9 cellular contexts compared by ENCODE assay signal in the genomic region with DNA sequence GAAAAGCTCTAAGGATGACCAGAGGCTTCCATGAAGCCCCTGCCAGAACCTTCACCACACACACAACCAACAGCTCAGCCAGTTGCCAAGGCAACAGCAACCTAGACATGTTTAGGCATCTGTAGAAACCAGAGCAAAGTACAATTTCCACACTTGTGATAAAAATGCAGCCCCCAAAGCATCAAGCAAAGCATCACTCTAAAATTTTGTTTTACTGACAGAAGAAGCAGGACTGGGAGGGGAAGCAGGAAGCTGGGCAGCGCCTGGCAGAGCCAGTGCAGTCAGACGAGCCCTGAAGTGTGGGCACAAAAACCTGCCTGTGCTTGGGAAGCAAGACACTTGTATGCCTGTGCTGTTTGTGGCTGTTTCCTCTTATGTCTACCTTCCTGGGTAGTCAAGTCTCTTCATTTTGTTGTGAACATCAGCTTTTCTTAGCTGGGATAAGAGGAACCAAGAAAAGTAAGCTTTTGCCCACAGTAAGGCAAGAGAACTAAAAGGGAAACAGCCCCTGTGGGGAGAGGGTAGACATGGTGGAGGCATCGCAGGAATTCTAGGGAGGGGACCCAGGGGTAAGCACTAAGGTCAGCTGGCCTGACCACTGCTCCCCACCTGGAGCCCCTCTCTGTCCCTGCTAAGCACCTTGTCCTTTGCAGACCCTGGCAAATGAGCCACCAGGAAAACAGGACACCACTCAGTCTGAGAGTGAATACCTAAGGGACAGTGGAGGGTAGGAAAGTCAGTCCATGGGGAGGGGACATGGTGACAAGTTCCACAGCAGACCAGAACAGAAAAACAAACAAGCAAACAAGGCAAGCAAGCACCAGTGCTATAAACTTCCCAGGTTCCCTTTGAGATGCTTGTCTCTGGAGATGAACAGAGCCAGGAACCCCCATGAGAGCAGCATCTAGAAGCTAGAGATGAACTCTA. TPM values are rescaled to one million over a fixed set of nuclear protein-coding genes. Genes with fewer than 3 reads are reported as not detected.
DNase-seq lines count a peak whose midpoint lies in the region; ATAC-seq and TF ChIP-seq lines count a peak whose summit lies in the region.
"Had no signal": no experiment of that assay in that cellular context is flagged by ENCODE, and none has a peak within 500 bp of the region (broad histone marks: within the 10 kb centered on the region; RNA-seq: fewer than 3 reads in every experiment).

No MANE protein-coding gene starts in this region.

- H2BK5ac ChIP-seq in IMR-90 (ENCODE audit: low read depth, low read length, poor library complexity, severe bottlenecking), result peak overlapping the region; percentile 90

- peak overlapping the region; percentile 4 for H2AFZ ChIP-seq in IMR-90 (replicated peaks; ENCODE audit: low read length, poor library complexity)

- CTCF ChIA-PET in IMR-90 (lab: Yijun Ruan, JAX), result no interaction called here
- CTCF ChIA-PET in activated CD8-positive, alpha-beta T cell treated with anti-CD3 and anti-CD28 coated beads, Interleukin-2, amount 10 ng/mL, durations not matched to agents 7 days and 5 days (lab: Charles Lee), result interaction anchor here (0.6 to 2.4 kb wide), 4 partner anchors 11 to 107 kb away, joined by 3 to 5 read pairs (median 4); no protein-coding TSS in a partner anchor

- no peak for TF ChIP-seq POLR2A in IMR-90 (IDR thresholded peaks at IDR 0.05; ENCODE audit: low read depth, low read length)

- peaks cover 22% of the 10 kb centered on the region for H4K20me1 ChIP-seq in IMR-90 (ENCODE audit: insufficient read depth, low read length)

- peak overlapping the region; percentile 10 for H3K4me3 Mint-ChIP-seq in activated CD8-positive, alpha-beta T cell treated with anti-CD3 and anti-CD28 coated beads, Interleukin-2, amount 10 ng/mL, durations not matched to agents 7 days and 5 days
- peak overlapping the region; percentile 7 for H3K4me3 Mint-ChIP-seq in stimulated activated memory B cell treated with anti-CD40 and anti-IgM and Interleukin-4, amounts not matched to agents 10 μg/mL and 1 μg/mL and 100 μg/mL, for 72 hours

- peaks cover 43% of the 10 kb centered on the region for H3K9me1 ChIP-seq in IMR-90 (ENCODE audit: insufficient read depth, low read length)

- peak overlapping the region; percentile 21 to 93 for H4K8ac ChIP-seq in IMR-90 (ENCODE audit: low read depth in 2 of 2, low read length in 2 of 2)

- POLR2A ChIA-PET in IMR-90 (lab: Charles Lee; ENCODE audit: unreplicated experiment), result interaction anchor here (0.9 kb wide), 1 partner anchor 13 kb away, joined by 4 read pairs; the partner anchor contains the start of gene PACSIN2
- POLR2A ChIA-PET in activated CD8-positive, alpha-beta T cell treated with anti-CD3 and anti-CD28 coated beads, Interleukin-2, amount 10 ng/mL, durations not matched to agents 7 days and 5 days (lab: Charles Lee), result interaction anchor here (1.4 kb wide), 1 partner anchor 12 kb away, joined by 5 read pairs; no protein-coding TSS in a partner anchor

- ATAC-seq in IMR-90 (ENCODE audit: low read depth), result peak; percentile 1; the same call in 1 of the 2 replicates
- peak; percentile 56 for ATAC-seq in activated CD8-positive, alpha-beta T cell treated with anti-CD3 and anti-CD28 coated beads, Interleukin-2, amount 10 ng/mL, durations not matched to agents 7 days and 5 days
- peak in 1 of 2 donors; percentile 25 for ATAC-seq in right cardiac atrium
- peak; percentile 76 for ATAC-seq in stimulated activated memory B cell treated with anti-CD40 and anti-IgM and Interleukin-4, amounts not matched to agents 10 μg/mL and 1 μg/mL and 100 μg/mL, for 72 hours
- ATAC-seq in HG03342 (IDR thresholded peaks at IDR 0.05; ENCODE audit: unreplicated experiment), result no peak
- ATAC-seq in HG03175 (IDR thresholded peaks at IDR 0.05; ENCODE audit: unreplicated experiment), result no peak

- no peaks in the 10 kb centered on the region for H3K36me3 ChIP-seq in IMR-90 (ENCODE audit: control insufficient read depth, insufficient read depth, low read length)

- peak overlapping the region; percentile 87 for H3K14ac ChIP-seq in IMR-90 (replicated peaks; ENCODE audit: low read depth, low read length)

- H3K4me3 ChIP-seq in IMR-90 (ENCODE audit: insufficient read depth, low read depth, low read length) (no peak overlapping the region), right cardiac atrium (ENCODE audit: low read length) (no peak overlapping the region)

- peaks cover 51% of the 10 kb centered on the region for H3K4me1 ChIP-seq in IMR-90 (ENCODE audit: control insufficient read depth, insufficient read depth, low read length)
- peaks cover 26% of the 10 kb centered on the region for H3K4me1 ChIP-seq in right cardiac atrium (ENCODE audit: control insufficient read depth, insufficient read depth, low read length)

- peak overlapping the region; percentile 95 for H2BK120ac ChIP-seq in IMR-90 (ENCODE audit: low read depth, low read length)

- peaks cover 4% of the 10 kb centered on the region for H3K36me3 Mint-ChIP-seq in activated CD8-positive, alpha-beta T cell treated with anti-CD3 and anti-CD28 coated beads, Interleukin-2, amount 10 ng/mL, durations not matched to agents 7 days and 5 days (ENCODE audit: low read depth)
- H3K36me3 Mint-ChIP-seq in stimulated activated memory B cell treated with anti-CD40 and anti-IgM and Interleukin-4, amounts not matched to agents 10 μg/mL and 1 μg/mL and 100 μg/mL, for 72 hours, result peaks cover 6% of the 10 kb centered on the region
- H3K36me3 Mint-ChIP-seq: IgD-negative memory B cell had no signal

- peak overlapping the region; percentile 68 for H3K27ac Mint-ChIP-seq in activated CD8-positive, alpha-beta T cell treated with anti-CD3 and anti-CD28 coated beads, Interleukin-2, amount 10 ng/mL, durations not matched to agents 7 days and 5 days
- peak overlapping the region; percentile 84 for H3K27ac Mint-ChIP-seq in stimulated activated memory B cell treated with anti-CD40 and anti-IgM and Interleukin-4, amounts not matched to agents 10 μg/mL and 1 μg/mL and 100 μg/mL, for 72 hours

- H3K9me3 ChIP-seq in IMR-90 (ENCODE audit: control insufficient read depth, insufficient read depth, low read length) (no peaks in the 10 kb centered on the region), right cardiac atrium (ENCODE audit: control insufficient read depth, low read length) (no peaks in the 10 kb centered on the region)

- H3K4me2 ChIP-seq in IMR-90 (ENCODE audit: low read depth, low read length), result peak overlapping the region; percentile 54

- dilution Hi-C loops in IMR-90 (cut with HindIII; ENCODE audit: low sequenced_read_pairs, unreplicated experiment), result no loop called here

- H3K9me3 Mint-ChIP-seq in activated CD8-positive, alpha-beta T cell treated with anti-CD3 and anti-CD28 coated beads, Interleukin-2, amount 10 ng/mL, durations not matched to agents 7 days and 5 days (ENCODE audit: insufficient read depth), result peaks cover 6% of the 10 kb centered on the region
- no peaks in the 10 kb centered on the region for H3K9me3 Mint-ChIP-seq in stimulated activated memory B cell treated with anti-CD40 and anti-IgM and Interleukin-4, amounts not matched to agents 10 μg/mL and 1 μg/mL and 100 μg/mL, for 72 hours
- H3K9me3 Mint-ChIP-seq: IgD-negative memory B cell had no signal

- H3K27me3 ChIP-seq in IMR-90 (ENCODE audit: control insufficient read depth, insufficient read depth, low read length), result no peaks in the 10 kb centered on the region
- no peaks in the 10 kb centered on the region for H3K27me3 ChIP-seq in right cardiac atrium (ENCODE audit: control insufficient read depth, insufficient read depth)

- H3K9ac ChIP-seq in IMR-90 (ENCODE audit: low read depth, low read length), result peak overlapping the region; percentile 31; the same call in 1 of the 2 replicates

- 80% methylated on average over 2 of the region's 3 CpGs; no CpG with 5 or more reads in 1 of the 2 experiments for WGBS in IMR-90 (ENCODE audit: extremely low coverage in 2 of 2, insufficient read length in 1 of 2), 2 experiments
- WGBS in right cardiac atrium, result 49% methylated on average over 3 of the region's 3 CpGs

- TF ChIP-seq RAD21 in IMR-90 (IDR thresholded peaks at IDR 0.05; ENCODE audit: low read length), result no peak

- H2AK5ac ChIP-seq in IMR-90 (ENCODE audit: low read depth, low read length), result peak overlapping the region; percentile 96

- peak overlapping the region; percentile 43 for H4K5ac ChIP-seq in IMR-90 (ENCODE audit: low read depth, low read length)

- H2AK9ac ChIP-seq in IMR-90 (replicated peaks; ENCODE audit: low read depth, low read length, poor library complexity), result peak overlapping the region; percentile 59

- no TSS peak for BruUV-seq in IMR-90 (replicated peaks; lab: Mats Ljungman, UMichigan)

- H4K91ac ChIP-seq in IMR-90 (ENCODE audit: insufficient read depth, low read depth, low read length), result peak overlapping the region; percentile 90

- H3K27ac ChIP-seq in IMR-90 (ENCODE audit: insufficient read depth, low read length), result peak overlapping the region; percentile 81
- peak overlapping the region; percentile 43 for H3K27ac ChIP-seq in right cardiac atrium (ENCODE audit: low read length)

- H3K56ac ChIP-seq in IMR-90 (ENCODE audit: extremely low read depth, insufficient read depth, low read length), result peak overlapping the region; percentile 72

- H2BK20ac ChIP-seq in IMR-90 (ENCODE audit: low read depth, low read length), result peak overlapping the region; percentile 91

- peak overlapping the region; percentile 84 for H2BK15ac ChIP-seq in IMR-90 (ENCODE audit: low read depth, low read length)

- H3K23ac ChIP-seq in IMR-90 (ENCODE audit: low read depth, low read length), result peak overlapping the region; percentile 95

- no peak for TF ChIP-seq CTCF in IMR-90 (conservative IDR thresholded peaks at IDR 0.05; ENCODE audit: low read depth, low read length)

- peak overlapping the region; percentile 68 for H3K18ac ChIP-seq in IMR-90 (ENCODE audit: low read depth, low read length)

- intact Hi-C loops in IMR-90 (cut with micrococcal nuclease), result no loop called here
- intact Hi-C loops in right cardiac atrium (cut with DNase I), result no loop called here

- peaks cover 76% of the 10 kb centered on the region for H3K4me1 Mint-ChIP-seq in activated CD8-positive, alpha-beta T cell treated with anti-CD3 and anti-CD28 coated beads, Interleukin-2, amount 10 ng/mL, durations not matched to agents 7 days and 5 days (ENCODE audit: low read depth)
- H3K4me1 Mint-ChIP-seq in stimulated activated memory B cell treated with anti-CD40 and anti-IgM and Interleukin-4, amounts not matched to agents 10 μg/mL and 1 μg/mL and 100 μg/mL, for 72 hours, result peaks cover 89% of the 10 kb centered on the region

- in situ Hi-C loops in IMR-90 (cut with MboI; ENCODE audit: low sequenced_read_pairs), result no loop called here

- H3K4ac ChIP-seq in IMR-90 (ENCODE audit: low read depth, low read length), result peak overlapping the region; percentile 91

- H3K27me3 Mint-ChIP-seq in activated CD8-positive, alpha-beta T cell treated with anti-CD3 and anti-CD28 coated beads, Interleukin-2, amount 10 ng/mL, durations not matched to agents 7 days and 5 days (ENCODE audit: low read depth), result no peaks in the 10 kb centered on the region
- no peaks in the 10 kb centered on the region for H3K27me3 Mint-ChIP-seq in stimulated activated memory B cell treated with anti-CD40 and anti-IgM and Interleukin-4, amounts not matched to agents 10 μg/mL and 1 μg/mL and 100 μg/mL, for 72 hours
- H3K27me3 Mint-ChIP-seq: IgD-negative memory B cell had no signal

- DNase-seq in IMR-90, result no peak
- no peak for DNase-seq in activated CD8-positive, alpha-beta T cell treated with anti-CD3 and anti-CD28 coated beads, Interleukin-2, amount 10 ng/mL, durations not matched to agents 7 days and 5 days
- no peak for DNase-seq in right cardiac atrium
- no peak for DNase-seq in NCI-H1417 treated with DMSO at 0.1 percent for 48 hours (lab: John Stamatoyannopoulos, UW)
- DNase-seq in hepatic stellate cell (ENCODE audit: low spot score), result no peak

- peaks cover 26 to 89% of the 10 kb centered on the region in 2 experiments for H3K79me1 ChIP-seq in IMR-90 (ENCODE audit: low read depth in 1 of 2, low read length in 2 of 2)

RNA-seq across cellular contexts. Expression of gene PACSIN2, which starts 13.4 kb away (rescaled TPM):
- total RNA-seq in IMR-90 (2012; rRNA removed), result 98.0 and 118 TPM in 2 replicates
- 85.0 and 92.2 TPM in 2 replicates for polyA plus RNA-seq in IMR-90 (2012; rRNA removed)
- 72.9 and 85.4 TPM in 2 replicates for polyA plus RNA-seq in IMR-90 (2012; cell fraction: cytosol; rRNA removed)
- 56.7 and 72.6 TPM in 2 replicates for polyA plus RNA-seq in IMR-90 (2012; cell fraction: nucleus; rRNA removed; ENCODE audit: low replicate concordance)
- total RNA-seq in activated CD8-positive, alpha-beta T cell treated with anti-CD3 and anti-CD28 coated beads, Interleukin-2, amount 10 ng/mL, durations not matched to agents 7 days and 5 days, result 10 to 100 TPM; 27.5 to 30.8 TPM
- 10 to 100 TPM; 66.7 to 85.6 (median 69.8) TPM for total RNA-seq in right cardiac atrium
- 40.4 TPM for polyA plus RNA-seq in right cardiac atrium

Comparison
In these comparisons a context has a peak if more than half of its experiments do, and no peak if none do; other contexts are left out.
1. ATAC-seq: peak in IMR-90 (single experiment), activated CD8-positive, alpha-beta T cell treated with anti-CD3 and anti-CD28 coated beads, Interleukin-2, amount 10 ng/mL, durations not matched to agents 7 days and 5 days (single experiment) and stimulated activated memory B cell treated with anti-CD40 and anti-IgM and Interleukin-4, amounts not matched to agents 10 μg/mL and 1 μg/mL and 100 μg/mL, for 72 hours (single experiment); none in HG03342 (single experiment) and HG03175 (single experiment).